In genomic region chr10:108303149-108303548, GRCh38 we compare ENCODE assay signal across 21 cellular contexts.
DNase-seq lines count a peak whose midpoint lies in the region; ATAC-seq and TF ChIP-seq lines count a peak whose summit lies in the region.
"Had no signal": no experiment of that assay in that cellular context is flagged by ENCODE, and none has a peak within 500 bp of the region (broad histone marks: within the 10 kb centered on the region; RNA-seq: fewer than 3 reads in every experiment).

No MANE protein-coding gene starts in this region.

- H2AK5ac ChIP-seq in H9 (ENCODE audit: insufficient read length, low read length) = no peak overlapping the region

- H2BK120ac ChIP-seq in H9 (ENCODE audit: low read depth, low read length, poor library complexity, severe bottlenecking) = no peak overlapping the region

- H3K79me2 ChIP-seq in H9 (ENCODE audit: insufficient read depth, low read length) = no peaks in the 10 kb centered on the region

- H2BK20ac ChIP-seq in H9 (ENCODE audit: low read depth, low read length, poor library complexity, severe bottlenecking) = no peak overlapping the region

- no peak overlapping the region for H3K18ac ChIP-seq in H9 (ENCODE audit: insufficient read length, low read depth, low read length)

- H3K27ac ChIP-seq in H9 (ENCODE audit: insufficient read length, low read depth, low read length) = no peak overlapping the region
- H3K27ac ChIP-seq: left ventricle myocardium inferior, ovary, suprapubic skin had no signal

- H2BK5ac ChIP-seq in H9 (ENCODE audit: insufficient read length, low read length) = no peak overlapping the region

- ATAC-seq in GM18499 (IDR thresholded peaks at IDR 0.05; ENCODE audit: insufficient read depth, unreplicated experiment) (peak; percentile 41), HG03103 (IDR thresholded peaks at IDR 0.05; ENCODE audit: low read depth, unreplicated experiment) (peak; percentile 89)
- ATAC-seq: effector memory CD8-positive, alpha-beta T cell had no signal

- no peak overlapping the region for H2AFZ ChIP-seq in H9 (ENCODE audit: low read length)

- no peaks in the 10 kb centered on the region for H3K27me3 ChIP-seq in H9 (ENCODE audit: insufficient read depth, low read length)
- H3K27me3 ChIP-seq in HAP-1 (ENCODE audit: low read depth) = no peaks in the 10 kb centered on the region
- H3K27me3 ChIP-seq: ovary, suprapubic skin had no signal

- peaks cover 7 to 12% of the 10 kb centered on the region in 2 experiments for H3K4me1 Mint-ChIP-seq in H9
- H3K4me1 Mint-ChIP-seq: IgD-negative memory B cell had no signal

- H3K23ac ChIP-seq in H9 (ENCODE audit: insufficient read length, low read depth, low read length) = no peak overlapping the region

- H3K4me1 ChIP-seq in H9 (ENCODE audit: insufficient read depth, low read length) (no peaks in the 10 kb centered on the region), HAP-1 (no peaks in the 10 kb centered on the region)
- H3K4me1 ChIP-seq: left ventricle myocardium inferior, suprapubic skin had no signal

- H3K4me3 ChIP-seq in foreskin fibroblast (ENCODE audit: low read depth in 1 of 2, low read length in 2 of 2) (no peak overlapping the region), HAP-1 (no peak overlapping the region)
- H3K4me3 ChIP-seq: left ventricle myocardium inferior, ovary, suprapubic skin had no signal

- no peak overlapping the region for H3K4ac ChIP-seq in H9 (ENCODE audit: low read depth, low read length)

- no peak overlapping the region for H2BK15ac ChIP-seq in H9 (ENCODE audit: low read depth, low read length)

- no peaks in the 10 kb centered on the region for H4K20me1 ChIP-seq in H9 (ENCODE audit: control insufficient read depth, insufficient read depth, insufficient read length)

- no peaks in the 10 kb centered on the region for H3K23me2 ChIP-seq in H9 (ENCODE audit: insufficient read length, low read depth, low read length, poor library complexity, severe bottlenecking)

- H3K4me2 ChIP-seq in H9 (ENCODE audit: insufficient read depth, insufficient read length, low read length) = no peak overlapping the region

- no peak overlapping the region for H2BK12ac ChIP-seq in H9 (ENCODE audit: insufficient read length, low read depth, low read length)

- no peaks in the 10 kb centered on the region; the same call in 1 of the 2 replicates for H3K27me3 Mint-ChIP-seq in H9 (ENCODE audit: low read depth)
- H3K27me3 Mint-ChIP-seq: effector memory CD8-positive, alpha-beta T cell; IgD-negative memory B cell had no signal

- no peaks in the 10 kb centered on the region for H3K79me1 ChIP-seq in H9 (ENCODE audit: insufficient read depth, low read depth, low read length, poor library complexity, severe bottlenecking)

- TF ChIP-seq CTCF in foreskin fibroblast (IDR thresholded peaks at IDR 0.05; ENCODE audit: low read depth, low read length) (no peak), H9 (conservative IDR thresholded peaks at IDR 0.05) (no peak)

- no peaks in the 10 kb centered on the region for H3K9me3 Mint-ChIP-seq in H9

- H3K4me3 Mint-ChIP-seq in H9 = no peak overlapping the region
- H3K4me3 Mint-ChIP-seq: effector memory CD8-positive, alpha-beta T cell; IgD-negative memory B cell had no signal

- in situ Hi-C loops in HAP-1 (cut with MboI; ENCODE audit: low sequenced_read_pairs) = no loop called here

- H3K14ac ChIP-seq in H9 (ENCODE audit: insufficient read depth, low read length) = no peak overlapping the region

- H3T11ph ChIP-seq in H9 (ENCODE audit: low read length) = no peak overlapping the region

- H3K9me3 ChIP-seq in H9 (ENCODE audit: control insufficient read depth, low read depth, low read length) = no peaks in the 10 kb centered on the region
- no peaks in the 10 kb centered on the region for H3K9me3 ChIP-seq in HAP-1
- H3K9me3 ChIP-seq: ovary, suprapubic skin had no signal

- no peak overlapping the region for H3K56ac ChIP-seq in H9 (ENCODE audit: insufficient read length, low read depth, low read length)

- no peaks in the 10 kb centered on the region for H3K36me3 ChIP-seq in HAP-1 (replicated peaks)
- H3K36me3 ChIP-seq: left ventricle myocardium inferior, ovary, suprapubic skin had no signal

- no peak overlapping the region for H3K9ac ChIP-seq in H9 (ENCODE audit: extremely low read depth, insufficient read length, low read length)

- DNase-seq in RKO (ENCODE audit: low spot score) (peak; percentile 0), foreskin fibroblast (peak; percentile 23 to 91), H9 (no peak), NCI-H1436 treated with DMSO at 0.1 percent for 48 hours (lab: John Stamatoyannopoulos, UW) (no peak), HAP-1 (ENCODE audit: low spot score in 2 of 2) (no peak)
- DNase-seq: activated CD4-positive, CD25-positive, alpha-beta regulatory T cell treated with anti-CD3 and anti-CD28 coated beads, Interleukin-2, amount 50 U/mL, for 72 hours; activated effector memory CD4-positive, alpha-beta T cell treated with Interleukin-2 at 50 U/mL for 16 hours; amygdala; C1 segment of cervical spinal cord; cerebellar nuclear complex; DMS153; effector memory CD8-positive, alpha-beta T cell; left ventricle myocardium inferior; NCI-H1105; ovary; SHP77 treated with DMSO at 0.1 percent for 48 hours; stimulated activated CD4-positive, alpha-beta T cell treated with anti-CD3 and anti-CD28 coated beads, Interleukin-4, amount 100 ng/mL, for 24 hours had no signal

- H3K36me3 Mint-ChIP-seq in H9 (ENCODE audit: insufficient read depth in 1 of 3, low read depth in 3 of 3) = no peaks in the 10 kb centered on the region
- H3K36me3 Mint-ChIP-seq: IgD-negative memory B cell had no signal

- no peak overlapping the region for H4K8ac ChIP-seq in H9 (replicated peaks; ENCODE audit: insufficient read length, low read depth, low read length)

- no peak overlapping the region for H3K27ac Mint-ChIP-seq in H9
- H3K27ac Mint-ChIP-seq: effector memory CD8-positive, alpha-beta T cell; IgD-negative memory B cell had no signal

- no peak overlapping the region for H4K5ac ChIP-seq in H9 (ENCODE audit: insufficient read length, low read depth, low read length)

- H4K91ac ChIP-seq in H9 (ENCODE audit: insufficient read length, low read depth, low read length) = no peak overlapping the region

- no CpG with 5 or more reads among the region's 5 CpGs for WGBS in H9 (ENCODE audit: extremely low coverage, insufficient read length, low lambda C conversion rate)

Comparison
In these comparisons a context has a peak if more than half of its experiments do, and no peak if none do; other contexts are left out.
1. DNase-seq: peak in RKO (single experiment) and foreskin fibroblast (2 of 2); none in H9 (single experiment), NCI-H1436 treated with DMSO at 0.1 percent for 48 hours (single experiment) and HAP-1 (0 of 2).